ENCODE assay signal across 17 cellular contexts in the genomic region with DNA sequence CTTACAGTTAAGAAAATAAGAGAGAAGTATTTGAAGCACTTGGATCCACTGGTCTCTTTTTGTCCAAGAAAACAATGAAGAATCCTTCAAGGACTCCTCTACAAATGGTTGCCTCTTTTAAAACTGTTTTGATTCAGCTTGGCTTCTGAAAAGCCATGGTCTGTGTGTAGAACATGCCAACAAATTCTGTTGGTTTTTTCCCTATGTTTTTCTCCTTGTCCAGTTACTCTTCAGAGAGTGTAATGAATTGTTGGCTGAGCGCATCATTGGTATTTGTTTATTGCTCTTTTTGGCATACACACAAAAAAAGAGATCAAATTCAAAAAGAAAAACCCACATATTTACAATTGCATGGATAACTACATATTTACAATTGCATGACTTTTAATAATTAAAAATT. TPM values are rescaled to one million over a fixed set of nuclear protein-coding genes. Genes with fewer than 3 reads are reported as not detected.
DNase-seq lines count a peak whose midpoint lies in the region; ATAC-seq and TF ChIP-seq lines count a peak whose summit lies in the region.
"Had no signal": no experiment of that assay in that cellular context is flagged by ENCODE, and none has a peak within 500 bp of the region (broad histone marks: within the 10 kb centered on the region; RNA-seq: fewer than 3 reads in every experiment).

A gene with protein sequence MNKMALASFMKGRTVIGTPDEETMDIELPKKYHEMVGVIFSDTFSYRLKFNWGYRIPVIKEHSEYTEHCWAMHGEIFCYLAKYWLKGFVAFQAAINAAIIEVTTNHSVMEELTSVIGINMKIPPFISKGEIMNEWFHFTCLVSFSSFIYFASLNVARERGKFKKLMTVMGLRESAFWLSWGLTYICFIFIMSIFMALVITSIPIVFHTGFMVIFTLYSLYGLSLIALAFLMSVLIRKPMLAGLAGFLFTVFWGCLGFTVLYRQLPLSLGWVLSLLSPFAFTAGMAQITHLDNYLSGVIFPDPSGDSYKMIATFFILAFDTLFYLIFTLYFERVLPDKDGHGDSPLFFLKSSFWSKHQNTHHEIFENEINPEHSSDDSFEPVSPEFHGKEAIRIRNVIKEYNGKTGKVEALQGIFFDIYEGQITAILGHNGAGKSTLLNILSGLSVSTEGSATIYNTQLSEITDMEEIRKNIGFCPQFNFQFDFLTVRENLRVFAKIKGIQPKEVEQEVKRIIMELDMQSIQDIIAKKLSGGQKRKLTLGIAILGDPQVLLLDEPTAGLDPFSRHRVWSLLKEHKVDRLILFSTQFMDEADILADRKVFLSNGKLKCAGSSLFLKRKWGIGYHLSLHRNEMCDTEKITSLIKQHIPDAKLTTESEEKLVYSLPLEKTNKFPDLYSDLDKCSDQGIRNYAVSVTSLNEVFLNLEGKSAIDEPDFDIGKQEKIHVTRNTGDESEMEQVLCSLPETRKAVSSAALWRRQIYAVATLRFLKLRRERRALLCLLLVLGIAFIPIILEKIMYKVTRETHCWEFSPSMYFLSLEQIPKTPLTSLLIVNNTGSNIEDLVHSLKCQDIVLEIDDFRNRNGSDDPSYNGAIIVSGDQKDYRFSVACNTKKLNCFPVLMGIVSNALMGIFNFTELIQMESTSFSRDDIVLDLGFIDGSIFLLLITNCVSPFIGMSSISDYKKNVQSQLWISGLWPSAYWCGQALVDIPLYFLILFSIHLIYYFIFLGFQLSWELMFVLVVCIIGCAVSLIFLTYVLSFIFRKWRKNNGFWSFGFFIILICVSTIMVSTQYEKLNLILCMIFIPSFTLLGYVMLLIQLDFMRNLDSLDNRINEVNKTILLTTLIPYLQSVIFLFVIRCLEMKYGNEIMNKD (N-terminal part only) (minus strand): TSS at position 249 of the 400 bp plus-strand sequence. CDS start 3,466 bp downstream, outside the sequence.

- no peak for TF ChIP-seq CTCF in OCI-LY3 (IDR thresholded peaks at IDR 0.05; ENCODE audit: low read depth, low read length)
- TF ChIP-seq CTCF in esophagus squamous epithelium (IDR thresholded peaks at IDR 0.05): no peak
- no peak for TF ChIP-seq CTCF in lower lobe of right lung (IDR thresholded peaks at IDR 0.05)
- TF ChIP-seq CTCF in suprapubic skin (IDR thresholded peaks at IDR 0.05): no peak
- no peak for TF ChIP-seq CTCF in mucosa of descending colon (IDR thresholded peaks at IDR 0.05)
- no peak for TF ChIP-seq CTCF in prostate gland (IDR thresholded peaks at IDR 0.05)

- H3K9me3 ChIP-seq in OCI-LY3 (ENCODE audit: insufficient read depth, low read length) (peaks cover 10% of the 10 kb centered on the region), esophagus squamous epithelium (peaks cover 0 to 11% (median 8%) of the 10 kb centered on the region in 3 donors), lower lobe of right lung (no peaks in the 10 kb centered on the region), suprapubic skin (peaks cover 6% of the 10 kb centered on the region), mucosa of descending colon (peaks cover 7% of the 10 kb centered on the region), prostate gland (no peaks in the 10 kb centered on the region)
- H3K9me3 ChIP-seq: BE2C had no signal

- no peak for DNase-seq in esophagus squamous epithelium (lab: John Stamatoyannopoulos, UW)
- DNase-seq in lower lobe of right lung: no peak
- no peak for DNase-seq in suprapubic skin (ENCODE audit: low spot score in 2 of 2)
- DNase-seq in NCI-H2107 (lab: John Stamatoyannopoulos, UW): no peak
- no peak for DNase-seq in mucosa of descending colon
- DNase-seq in NCI-H82 (lab: John Stamatoyannopoulos, UW): no peak
- no peak for DNase-seq in prostate gland (ENCODE audit: low spot score)
- DNase-seq: activated naive CD4-positive, alpha-beta T cell treated with Interleukin-2 at 50 U/mL for 16 hours; BE2C; DMS79; H7; NCI-H1092; NCI-H446; stimulated activated naive CD4-positive, alpha-beta T cell treated with Interleukin-2 at 50 U/mL for 16 hours had no signal

- H3K36me3 ChIP-seq in OCI-LY3 (replicated peaks; ENCODE audit: low read depth, low read length): peaks cover 10% of the 10 kb centered on the region
- no peaks in the 10 kb centered on the region for H3K36me3 ChIP-seq in esophagus squamous epithelium
- no peaks in the 10 kb centered on the region for H3K36me3 ChIP-seq in lower lobe of right lung
- no peaks in the 10 kb centered on the region for H3K36me3 ChIP-seq in suprapubic skin
- H3K36me3 ChIP-seq in mucosa of descending colon (ENCODE audit: low read depth): no peaks in the 10 kb centered on the region
- H3K36me3 ChIP-seq in prostate gland: no peaks in the 10 kb centered on the region
- H3K36me3 ChIP-seq: BE2C, cardiac muscle cell had no signal

- H4K20me1 ChIP-seq in OCI-LY3 (ENCODE audit: insufficient read depth, low read length): no peaks in the 10 kb centered on the region

- no peak within 1 kb of the TSS for H3K9ac ChIP-seq in OCI-LY3 (ENCODE audit: low read length)

- 63 to 86% methylated on average over 1 of the region's 1 CpG for WGBS in esophagus squamous epithelium, 2 donors
- 45% methylated on average over 1 of the region's 1 CpG for WGBS in suprapubic skin
- WGBS in prostate gland: 62% methylated on average over 1 of the region's 1 CpG

- ATAC-seq in lower lobe of right lung: no peak
- ATAC-seq in mucosa of descending colon: no peak
- ATAC-seq: K562 had no signal

- TF ChIP-seq EP300 in suprapubic skin (IDR thresholded peaks at IDR 0.05): no peak

- no peak within 1 kb of the TSS for H3K4me3 ChIP-seq in OCI-LY3 (ENCODE audit: low read length)
- H3K4me3 ChIP-seq in esophagus squamous epithelium: peak within 1 kb of the TSS in 3 of 4 donors; percentile 13 to 37 (median 17)
- peak within 1 kb of the TSS; percentile 30 for H3K4me3 ChIP-seq in lower lobe of right lung
- peak within 1 kb of the TSS; percentile 7 for H3K4me3 ChIP-seq in suprapubic skin
- H3K4me3 ChIP-seq in mucosa of descending colon: no peak within 1 kb of the TSS
- no peak within 1 kb of the TSS for H3K4me3 ChIP-seq in prostate gland
- H3K4me3 ChIP-seq: cardiac muscle cell, K562 had no signal

- H3K27ac ChIP-seq in OCI-LY3 (ENCODE audit: low read length) (no peak within 1 kb of the TSS), esophagus squamous epithelium (peak within 1 kb of the TSS in 2 of 4 donors; percentile 4 to 17), lower lobe of right lung (peak within 1 kb of the TSS; percentile 15), suprapubic skin (no peak within 1 kb of the TSS), prostate gland (no peak within 1 kb of the TSS)
- H3K27ac ChIP-seq: cardiac muscle cell had no signal

- no peaks in the 10 kb centered on the region for H3K79me2 ChIP-seq in OCI-LY3 (ENCODE audit: low read length)

- TF ChIP-seq POLR2A in esophagus squamous epithelium (IDR thresholded peaks at IDR 0.05) (no peak), suprapubic skin (IDR thresholded peaks at IDR 0.05) (no peak), prostate gland (IDR thresholded peaks at IDR 0.05) (no peak)

- H3K4me1 ChIP-seq in OCI-LY3 (ENCODE audit: low read length): peaks cover 12% of the 10 kb centered on the region
- no peaks in the 10 kb centered on the region for H3K4me1 ChIP-seq in esophagus squamous epithelium
- no peaks in the 10 kb centered on the region for H3K4me1 ChIP-seq in lower lobe of right lung
- H3K4me1 ChIP-seq in suprapubic skin: no peaks in the 10 kb centered on the region
- no peaks in the 10 kb centered on the region for H3K4me1 ChIP-seq in mucosa of descending colon (ENCODE audit: low read depth)
- H3K4me1 ChIP-seq in prostate gland (replicated peaks): no peaks in the 10 kb centered on the region
- H3K4me1 ChIP-seq: BE2C had no signal

- intact Hi-C loops in esophagus squamous epithelium (cut with DNase I) (no loop called here), lower lobe of right lung (cut with DNase I) (no loop called here), mucosa of descending colon (cut with DNase I, micrococcal nuclease) (no loop called here), prostate gland (cut with DNase I) (no loop called here)

- peak within 1 kb of the TSS; percentile 34 for H3K4me2 ChIP-seq in OCI-LY3 (ENCODE audit: low read length)

- no peaks in the 10 kb centered on the region for H3K27me3 ChIP-seq in OCI-LY3 (ENCODE audit: low read depth, low read length)
- H3K27me3 ChIP-seq in esophagus squamous epithelium: no peaks in the 10 kb centered on the region
- no peaks in the 10 kb centered on the region for H3K27me3 ChIP-seq in lower lobe of right lung (ENCODE audit: low read depth)
- no peaks in the 10 kb centered on the region for H3K27me3 ChIP-seq in suprapubic skin
- H3K27me3 ChIP-seq in prostate gland (replicated peaks; ENCODE audit: insufficient read depth): no peaks in the 10 kb centered on the region
- H3K27me3 ChIP-seq: cardiac muscle cell had no signal

- H2AFZ ChIP-seq in OCI-LY3 (ENCODE audit: low read depth, low read length): no peak within 1 kb of the TSS

RNA-seq across cellular contexts. Expression of the gene that starts here (rescaled TPM):
- total RNA-seq in esophagus squamous epithelium: 1 to 10 TPM in 3 of 4 donors, under 1 TPM in 1; 0.23 to 7.8 (median 1.9) TPM
- total RNA-seq in lower lobe of right lung: 9.8 TPM
- total RNA-seq in suprapubic skin: 10 to 100 TPM in 2 of 4 donors, 1 to 10 TPM in 2; 1.5 to 19.1 (median 10.3) TPM
- 10 to 100 TPM in 1 of 3 donors, 1 to 10 TPM in 2; 3.1 to 14.2 (median 6.1) TPM for total RNA-seq in mucosa of descending colon
- 1 to 10 TPM in 1 of 2 donors, under 1 TPM in 1; 0.59 to 6.6 TPM for total RNA-seq in prostate gland
- total RNA-seq: cardiac muscle cell, H7 had no signal

Comparison
In these comparisons a context has a peak if more than half of its experiments do, and no peak if none do; other contexts are left out.
1. H3K4me3 ChIP-seq: peak in esophagus squamous epithelium (3 of 4), lower lobe of right lung (single experiment) and suprapubic skin (single experiment); none in OCI-LY3 (single experiment), mucosa of descending colon (single experiment) and prostate gland (0 of 2).